In the genomic region with DNA sequence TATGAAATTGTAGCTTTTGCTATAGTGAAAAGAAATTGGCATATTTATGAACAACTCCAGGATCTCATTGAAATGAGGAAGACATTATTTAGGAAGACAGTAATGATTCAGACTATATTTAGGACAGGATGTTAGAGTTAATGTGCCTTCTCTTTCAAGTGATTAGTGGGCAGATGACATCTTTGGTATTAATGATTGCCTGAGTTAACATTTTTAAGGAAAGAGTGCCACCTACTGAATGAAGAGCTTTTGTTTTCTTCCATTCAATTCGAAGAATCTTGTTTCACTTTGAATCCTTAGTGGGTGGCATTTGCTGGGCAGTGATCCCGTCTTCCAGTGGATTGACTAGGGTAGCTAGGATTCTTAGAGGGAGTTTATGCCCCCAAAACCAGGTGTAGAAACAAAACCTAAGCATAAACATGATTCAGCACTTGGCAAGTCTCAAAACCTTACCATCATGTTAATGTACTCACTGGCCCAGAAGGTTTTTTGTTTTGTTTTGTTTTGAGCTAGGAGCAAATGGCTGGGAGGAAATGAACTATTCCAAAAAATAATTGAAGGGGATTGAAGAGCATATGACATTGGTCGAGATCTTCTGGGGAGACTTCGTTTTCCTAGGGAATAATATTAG, we compare ENCODE assay signal across 8 cellular contexts. TPM values are rescaled to one million over a fixed set of nuclear protein-coding genes. Genes with fewer than 3 reads are reported as not detected.
A peak's percentile ranks its signal among the peaks of the same experiment; 100 is the strongest.
DNase-seq lines count a peak whose midpoint lies in the region; ATAC-seq and TF ChIP-seq lines count a peak whose summit lies in the region.

No MANE protein-coding gene starts in this region.

- peak overlapping the region; percentile 42 for H3K4me3 Mint-ChIP-seq in activated B cell treated with CpG ODN at 0.5 μM for 24 hours

- no peaks in the 10 kb centered on the region for H3K36me3 ChIP-seq in prostate gland

- DNase-seq in Caki2 (ENCODE audit: low read depth) = peak; percentile 80
- peak; percentile 63 for DNase-seq in MV-4-11 (lab: John Stamatoyannopoulos, UW)
- no peak for DNase-seq in activated B cell treated with CpG ODN at 0.5 μM for 24 hours
- peak; percentile 74 for DNase-seq in foreskin melanocyte
- no peak for DNase-seq in prostate gland (ENCODE audit: low spot score)

- H3K27ac ChIP-seq in prostate gland = no peak overlapping the region

- TF ChIP-seq CTCF in activated B cell treated with CpG ODN at 0.5 μM for 24 hours (IDR thresholded peaks at IDR 0.05) (no peak), prostate gland (IDR thresholded peaks at IDR 0.05) (peak in 3 of 4 experiments; percentile 55 to 72 (median 70))

- POLR2A ChIA-PET in activated B cell treated with CpG ODN at 0.5 μM for 24 hours (lab: Charles Lee) = interaction anchor here (0.6 to 2.8 kb wide), 15 partner anchors 10 to 904 kb away, joined by 3 to 19 read pairs (median 5); partner anchors contain the start of gene GPBP1

- H3K27ac Mint-ChIP-seq in activated B cell treated with CpG ODN at 0.5 μM for 24 hours = peak overlapping the region; percentile 78

- no peak overlapping the region for H3K4me3 ChIP-seq in prostate gland

- ATAC-seq in GM18907 (IDR thresholded peaks at IDR 0.05; ENCODE audit: unreplicated experiment) (peak; percentile 72), activated B cell treated with CpG ODN at 0.5 μM for 24 hours (ENCODE audit: low read depth) (peak; percentile 59), HG02610 (IDR thresholded peaks at IDR 0.05; ENCODE audit: unreplicated experiment) (no peak), HG02870 (IDR thresholded peaks at IDR 0.05; ENCODE audit: unreplicated experiment) (no peak)

- H3K36me3 Mint-ChIP-seq in activated B cell treated with CpG ODN at 0.5 μM for 24 hours (ENCODE audit: low read depth) = peaks cover 11% of the 10 kb centered on the region

- H3K4me1 ChIP-seq in prostate gland (replicated peaks) = no peaks in the 10 kb centered on the region

- no peaks in the 10 kb centered on the region for H3K9me3 Mint-ChIP-seq in activated B cell treated with CpG ODN at 0.5 μM for 24 hours

- no peaks in the 10 kb centered on the region for H3K27me3 ChIP-seq in prostate gland (replicated peaks; ENCODE audit: insufficient read depth)

- H3K27me3 Mint-ChIP-seq in activated B cell treated with CpG ODN at 0.5 μM for 24 hours = no peaks in the 10 kb centered on the region

- WGBS in prostate gland = 29% methylated on average over 4 of the region's 4 CpGs

- in situ Hi-C loops in Caki2 (cut with HindIII; ENCODE audit: low pct_unique_long_range_greater_than_20kb, low sequenced_read_pairs) = no loop called here

- H3K4me1 Mint-ChIP-seq in activated B cell treated with CpG ODN at 0.5 μM for 24 hours = peaks cover 95% of the 10 kb centered on the region

- TF ChIP-seq POLR2A in prostate gland (IDR thresholded peaks at IDR 0.05) = no peak

- CTCF ChIA-PET in activated B cell treated with CpG ODN at 0.5 μM for 24 hours (lab: Charles Lee) = interaction anchor here (0.7 to 11.8 kb wide), 30 partner anchors 10 to 902 kb away, joined by 3 to 240 read pairs (median 4); partner anchors contain the start of gene MAP3K1

- no peaks in the 10 kb centered on the region for H3K9me3 ChIP-seq in prostate gland

- intact Hi-C loops in activated B cell treated with CpG ODN at 0.5 μM for 24 hours (cut with micrococcal nuclease) = loop anchor here (1.0 to 5.0 kb wide), 9 partner anchors 21 to 902 kb away; no protein-coding TSS in a partner anchor
- intact Hi-C loops in prostate gland (cut with DNase I) = loop anchor here (2.0 to 10.0 kb wide), 2 partner anchors 354 to 568 kb away; no protein-coding TSS in a partner anchor

RNA-seq across cellular contexts. Expression of gene MAP3K1, which starts 23.2 kb away (rescaled TPM):
- total RNA-seq in Caki2 (2014; rRNA removed; shearing (Covaris generic); ENCODE audit: low replicate concordance) = 32.4 and 38.0 TPM in 2 replicates
- total RNA-seq in activated B cell treated with CpG ODN at 0.5 μM for 24 hours = 92.8 and 102 TPM in 2 replicates
- total RNA-seq in prostate gland = 10 to 100 TPM; 31.7 to 40.6 TPM

Comparison
In these comparisons a context has a peak if more than half of its experiments do, and no peak if none do; other contexts are left out.
1. DNase-seq: peak in Caki2 (single experiment), MV-4-11 (single experiment) and foreskin melanocyte (single experiment); none in activated B cell treated with CpG ODN at 0.5 μM for 24 hours (single experiment) and prostate gland (single experiment).
2. ATAC-seq: peak in GM18907 (single experiment) and activated B cell treated with CpG ODN at 0.5 μM for 24 hours (single experiment); none in HG02610 (single experiment) and HG02870 (single experiment).